ENCODE assay signal across 9 cellular contexts in genomic region chr2:175030380-175031271, GRCh38. TPM values are rescaled to one million over a fixed set of nuclear protein-coding genes. Genes with fewer than 3 reads are reported as not detected.
A peak's percentile ranks its signal among the peaks of the same experiment; 100 is the strongest.
DNase-seq lines count a peak whose midpoint lies in the region; ATAC-seq lines count a peak whose summit lies in the region.
"Had no signal": no experiment of that assay in that cellular context is flagged by ENCODE, and none has a peak within 500 bp of the region (broad histone marks: within the 10 kb centered on the region; RNA-seq: fewer than 3 reads in every experiment).

No MANE protein-coding gene starts in this region.

- no peaks in the 10 kb centered on the region for H3K9me2 ChIP-seq in Karpas-422 (replicated peaks; ENCODE audit: insufficient read depth, low read length)

- H2AFZ ChIP-seq in Karpas-422 (ENCODE audit: low read length): no peak overlapping the region

- H3K9me3 Mint-ChIP-seq in activated CD4-positive, alpha-beta T cell treated with anti-CD3 and anti-CD28 coated beads, Interleukin-2, amount 10 ng/mL, durations not matched to agents 24 days and 14 days: no peaks in the 10 kb centered on the region
- H3K9me3 Mint-ChIP-seq: activated naive CD4-positive, alpha-beta T cell treated with anti-CD3 and anti-CD28 coated beads, Interleukin-2, amount 50 U/mL, for 72 hours had no signal

- peak; percentile 67 for DNase-seq in activated CD4-positive, alpha-beta T cell treated with anti-CD3 and anti-CD28 coated beads, Interleukin-2, amount 10 ng/mL, durations not matched to agents 24 days and 14 days
- no peak for DNase-seq in activated CD4-positive, alpha-beta T cell treated with anti-CD3 and anti-CD28 coated beads, Interleukin-2, amount 50 U/mL, for 1 hour
- DNase-seq in Karpas-422 (peak; percentile 75), SW480 (ENCODE audit: low spot score) (peak; percentile 47), head of caudate nucleus (peak in 31 of 42 donors; percentile 5 to 65 (median 28)), stromal cell of bone marrow (ENCODE audit: low read depth) (peak; percentile 29), mesenteric fat pad (ENCODE audit: low spot score) (no peak)

- H3K36me3 Mint-ChIP-seq in activated CD4-positive, alpha-beta T cell treated with anti-CD3 and anti-CD28 coated beads, Interleukin-2, amount 10 ng/mL, durations not matched to agents 24 days and 14 days (ENCODE audit: low read depth): no peaks in the 10 kb centered on the region
- H3K36me3 Mint-ChIP-seq: activated naive CD4-positive, alpha-beta T cell treated with anti-CD3 and anti-CD28 coated beads, Interleukin-2, amount 50 U/mL, for 72 hours had no signal

- no peak overlapping the region for H3K27ac Mint-ChIP-seq in activated CD4-positive, alpha-beta T cell treated with anti-CD3 and anti-CD28 coated beads, Interleukin-2, amount 10 ng/mL, durations not matched to agents 24 days and 14 days
- H3K27ac Mint-ChIP-seq: activated naive CD4-positive, alpha-beta T cell treated with anti-CD3 and anti-CD28 coated beads, Interleukin-2, amount 50 U/mL, for 72 hours had no signal

- H3K4me1 ChIP-seq in Karpas-422 (ENCODE audit: low read length): no peaks in the 10 kb centered on the region

- H3K36me3 ChIP-seq in Karpas-422 (ENCODE audit: insufficient read depth, low read length): no peaks in the 10 kb centered on the region

- no peak overlapping the region for H3K9ac ChIP-seq in Karpas-422 (ENCODE audit: low read length)

- no peak overlapping the region for H3K4me3 Mint-ChIP-seq in activated CD4-positive, alpha-beta T cell treated with anti-CD3 and anti-CD28 coated beads, Interleukin-2, amount 10 ng/mL, durations not matched to agents 24 days and 14 days

- H3K27ac ChIP-seq in Karpas-422 (ENCODE audit: low read length): no peak overlapping the region

- no peaks in the 10 kb centered on the region for H3K4me1 Mint-ChIP-seq in activated CD4-positive, alpha-beta T cell treated with anti-CD3 and anti-CD28 coated beads, Interleukin-2, amount 10 ng/mL, durations not matched to agents 24 days and 14 days

- H3K27me3 Mint-ChIP-seq in activated CD4-positive, alpha-beta T cell treated with anti-CD3 and anti-CD28 coated beads, Interleukin-2, amount 10 ng/mL, durations not matched to agents 24 days and 14 days: peaks cover 3% of the 10 kb centered on the region

- H3K9me3 ChIP-seq in Karpas-422 (ENCODE audit: low read length): no peaks in the 10 kb centered on the region

- no peaks in the 10 kb centered on the region for H4K20me1 ChIP-seq in Karpas-422 (ENCODE audit: insufficient read depth, low read depth, low read length)

- ATAC-seq in GM21723 (IDR thresholded peaks at IDR 0.05; ENCODE audit: unreplicated experiment): no peak

- H3K79me2 ChIP-seq in Karpas-422 (ENCODE audit: low read length): no peaks in the 10 kb centered on the region

- intact Hi-C loops in activated CD4-positive, alpha-beta T cell treated with anti-CD3 and anti-CD28 coated beads, Interleukin-2, amount 10 ng/mL, durations not matched to agents 24 days and 14 days (cut with micrococcal nuclease): loop anchor here (10.0 kb wide), 1 partner anchor 154 kb away; the partner anchor contains the start of gene ATP5MC3
- intact Hi-C loops in head of caudate nucleus (cut with DNase I): no loop called here

- no peak overlapping the region for H3K4me2 ChIP-seq in Karpas-422 (ENCODE audit: low read depth, low read length, poor library complexity, severe bottlenecking)

- H3K27me3 ChIP-seq in Karpas-422 (ENCODE audit: low read length): no peaks in the 10 kb centered on the region

- no peak overlapping the region for H3K4me3 ChIP-seq in Karpas-422 (ENCODE audit: low read length)

RNA-seq across cellular contexts. Expression of gene CHN1, which starts 25.4 kb away (rescaled TPM):
- total RNA-seq in activated CD4-positive, alpha-beta T cell treated with anti-CD3 and anti-CD28 coated beads, Interleukin-2, amount 10 ng/mL, durations not matched to agents 24 days and 14 days: 3.1 and 5.1 TPM in 2 replicates
- total RNA-seq in Karpas-422 (2014; rRNA removed; shearing (Covaris generic); ENCODE audit: low replicate concordance): 0.07 and 0.37 TPM in 2 replicates
- total RNA-seq in mesenteric fat pad: 7.0 TPM

Comparison
In these comparisons a context has a peak if more than half of its experiments do, and no peak if none do; other contexts are left out.
1. DNase-seq: peak in activated CD4-positive, alpha-beta T cell treated with anti-CD3 and anti-CD28 coated beads, Interleukin-2, amount 10 ng/mL, durations not matched to agents 24 days and 14 days (single experiment), Karpas-422 (single experiment), SW480 (single experiment), head of caudate nucleus (31 of 42) and stromal cell of bone marrow (single experiment); none in activated CD4-positive, alpha-beta T cell treated with anti-CD3 and anti-CD28 coated beads, Interleukin-2, amount 50 U/mL, for 1 hour (single experiment) and mesenteric fat pad (single experiment).